1 cellular context compared by ENCODE assay signal in genomic region chr13:75226092-75226491, GRCh38.
TF ChIP-seq lines count a peak whose summit lies in the region.

No MANE protein-coding gene starts in this region.

TF ChIP-seq in K562, 482 proteins besides CTCF, POLR2A, EP300 and RAD21 (continued from another document):
- TF ChIP-seq MGA (IDR thresholded peaks at IDR 0.05): peak; percentile 28; the same call in 1 of the 2 replicates
